ENCODE assay signal across 1 cellular context in genomic region chr6:169780571-169781091, GRCh38.
A peak's percentile ranks its signal among the peaks of the same experiment; 100 is the strongest.
TF ChIP-seq lines count a peak whose summit lies in the region.

No MANE protein-coding gene starts in this region.

TF ChIP-seq in HepG2, 621 proteins besides CTCF, POLR2A, EP300 and RAD21 (continued from another document and continues in another):
- TF ChIP-seq, protein P1, sequence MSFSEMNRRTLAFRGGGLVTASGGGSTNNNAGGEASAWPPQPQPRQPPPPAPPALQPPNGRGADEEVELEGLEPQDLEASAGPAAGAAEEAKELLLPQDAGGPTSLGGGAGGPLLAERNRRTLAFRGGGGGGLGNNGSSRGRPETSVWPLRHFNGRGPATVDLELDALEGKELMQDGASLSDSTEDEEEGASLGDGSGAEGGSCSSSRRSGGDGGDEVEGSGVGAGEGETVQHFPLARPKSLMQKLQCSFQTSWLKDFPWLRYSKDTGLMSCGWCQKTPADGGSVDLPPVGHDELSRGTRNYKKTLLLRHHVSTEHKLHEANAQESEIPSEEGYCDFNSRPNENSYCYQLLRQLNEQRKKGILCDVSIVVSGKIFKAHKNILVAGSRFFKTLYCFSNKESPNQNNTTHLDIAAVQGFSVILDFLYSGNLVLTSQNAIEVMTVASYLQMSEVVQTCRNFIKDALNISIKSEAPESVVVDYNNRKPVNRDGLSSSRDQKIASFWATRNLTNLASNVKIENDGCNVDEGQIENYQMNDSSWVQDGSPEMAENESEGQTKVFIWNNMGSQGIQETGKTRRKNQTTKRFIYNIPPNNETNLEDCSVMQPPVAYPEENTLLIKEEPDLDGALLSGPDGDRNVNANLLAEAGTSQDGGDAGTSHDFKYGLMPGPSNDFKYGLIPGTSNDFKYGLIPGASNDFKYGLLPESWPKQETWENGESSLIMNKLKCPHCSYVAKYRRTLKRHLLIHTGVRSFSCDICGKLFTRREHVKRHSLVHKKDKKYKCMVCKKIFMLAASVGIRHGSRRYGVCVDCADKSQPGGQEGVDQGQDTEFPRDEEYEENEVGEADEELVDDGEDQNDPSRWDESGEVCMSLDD (CRISPR knock-in tag; IDR thresholded peaks at IDR 0.05; ENCODE audit: borderline replicate concordance) = no peak
- TF ChIP-seq, protein P2, sequence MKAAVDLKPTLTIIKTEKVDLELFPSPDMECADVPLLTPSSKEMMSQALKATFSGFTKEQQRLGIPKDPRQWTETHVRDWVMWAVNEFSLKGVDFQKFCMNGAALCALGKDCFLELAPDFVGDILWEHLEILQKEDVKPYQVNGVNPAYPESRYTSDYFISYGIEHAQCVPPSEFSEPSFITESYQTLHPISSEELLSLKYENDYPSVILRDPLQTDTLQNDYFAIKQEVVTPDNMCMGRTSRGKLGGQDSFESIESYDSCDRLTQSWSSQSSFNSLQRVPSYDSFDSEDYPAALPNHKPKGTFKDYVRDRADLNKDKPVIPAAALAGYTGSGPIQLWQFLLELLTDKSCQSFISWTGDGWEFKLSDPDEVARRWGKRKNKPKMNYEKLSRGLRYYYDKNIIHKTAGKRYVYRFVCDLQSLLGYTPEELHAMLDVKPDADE (CRISPR knock-in tag; IDR thresholded peaks at IDR 0.05) = no peak
- TF ChIP-seq SALL2 (CRISPR knock-in tag; IDR thresholded peaks at IDR 0.05) (no peak), ZNF362 (CRISPR knock-in tag; IDR thresholded peaks at IDR 0.05; ENCODE audit: borderline replicate concordance) (peak; percentile 74; the same call in 1 of the 2 replicates), CEBPZ (IDR thresholded peaks at IDR 0.05; ENCODE audit: low read length) (no peak), ZSCAN9 (CRISPR knock-in tag; IDR thresholded peaks at IDR 0.05; ENCODE audit: borderline replicate concordance) (no peak), SUZ12 (IDR thresholded peaks at IDR 0.05; ENCODE audit: low read depth, low read length) (no peak), ZNF34 (CRISPR knock-in tag; IDR thresholded peaks at IDR 0.05; ENCODE audit: borderline replicate concordance) (no peak), CEBPG (CRISPR knock-in tag; IDR thresholded peaks at IDR 0.05) (peak; percentile 70), ZNF615 (CRISPR knock-in tag; IDR thresholded peaks at IDR 0.05; ENCODE audit: borderline replicate concordance) (no peak), RNF2 (conservative IDR thresholded peaks at IDR 0.05; ENCODE audit: low read depth) (no peak), IRF2 (CRISPR knock-in tag; IDR thresholded peaks at IDR 0.05) (no peak), AKNA (CRISPR knock-in tag; IDR thresholded peaks at IDR 0.05; ENCODE audit: borderline replicate concordance) (no peak), SPEN (CRISPR knock-in tag; IDR thresholded peaks at IDR 0.05; ENCODE audit: low read depth) (0 out of 2 replicates have a peak, but pooled peaks have one; percentile 28), ZMYM2 (CRISPR knock-in tag; IDR thresholded peaks at IDR 0.05) (0 out of 2 replicates have a peak, but pooled peaks have one; percentile 33), HNRNPK (IDR thresholded peaks at IDR 0.05; ENCODE audit: low read depth, low read length, poor library complexity, severe bottlenecking) (no peak), HDAC6 (IDR thresholded peaks at IDR 0.05; ENCODE audit: low read depth, low read length) (no peak), MAF1 (CRISPR knock-in tag; IDR thresholded peaks at IDR 0.05; ENCODE audit: borderline replicate concordance) (no peak), RFX5 (IDR thresholded peaks at IDR 0.05; ENCODE audit: low read depth, low read length) (no peak), ZNF674 (CRISPR knock-in tag; IDR thresholded peaks at IDR 0.05; ENCODE audit: low read depth) (no peak), ZNF7 (CRISPR knock-in tag; IDR thresholded peaks at IDR 0.05) (no peak), YEATS2 (CRISPR knock-in tag; IDR thresholded peaks at IDR 0.05; ENCODE audit: borderline replicate concordance) (no peak), GZF1 (CRISPR knock-in tag; IDR thresholded peaks at IDR 0.05) (no peak), STAG1 (CRISPR knock-in tag; IDR thresholded peaks at IDR 0.05) (no peak), JUNB (CRISPR knock-in tag; IDR thresholded peaks at IDR 0.05; ENCODE audit: borderline replicate concordance) (no peak), SMC3 (IDR thresholded peaks at IDR 0.05; ENCODE audit: low read length) (no peak), ZNF460 (CRISPR knock-in tag; IDR thresholded peaks at IDR 0.05; ENCODE audit: borderline replicate concordance) (no peak), ARID4A (CRISPR knock-in tag; IDR thresholded peaks at IDR 0.05; ENCODE audit: borderline replicate concordance) (peak; percentile 42; the same call in 1 of the 2 replicates), ZNF746 (CRISPR knock-in tag; IDR thresholded peaks at IDR 0.05) (no peak), TRIM24 (CRISPR knock-in tag; IDR thresholded peaks at IDR 0.05) (no peak), MIXL1 (CRISPR knock-in tag; IDR thresholded peaks at IDR 0.05) (no peak), ZFYVE20 (CRISPR knock-in tag; IDR thresholded peaks at IDR 0.05; ENCODE audit: borderline replicate concordance, low read depth) (no peak), SAP130 (CRISPR knock-in tag; IDR thresholded peaks at IDR 0.05; ENCODE audit: low read depth) (peak; percentile 15; the same call in 1 of the 2 replicates), HMG20B (CRISPR knock-in tag; conservative IDR thresholded peaks at IDR 0.05) (no peak), ZBTB7A (CRISPR knock-in tag; IDR thresholded peaks at IDR 0.05) (peak; percentile 52; the same call in 1 of the 2 replicates), ZNF740 (CRISPR knock-in tag; IDR thresholded peaks at IDR 0.05) (no peak), ZNF205 (CRISPR knock-in tag; IDR thresholded peaks at IDR 0.05) (no peak), LCORL (IDR thresholded peaks at IDR 0.05) (no peak), LCORL (CRISPR knock-in tag; IDR thresholded peaks at IDR 0.05) (0 out of 2 replicates have a peak, but pooled peaks have one; percentile 51), ADNP (CRISPR knock-in tag; IDR thresholded peaks at IDR 0.05) (no peak)
- TF ChIP-seq, protein P3, sequence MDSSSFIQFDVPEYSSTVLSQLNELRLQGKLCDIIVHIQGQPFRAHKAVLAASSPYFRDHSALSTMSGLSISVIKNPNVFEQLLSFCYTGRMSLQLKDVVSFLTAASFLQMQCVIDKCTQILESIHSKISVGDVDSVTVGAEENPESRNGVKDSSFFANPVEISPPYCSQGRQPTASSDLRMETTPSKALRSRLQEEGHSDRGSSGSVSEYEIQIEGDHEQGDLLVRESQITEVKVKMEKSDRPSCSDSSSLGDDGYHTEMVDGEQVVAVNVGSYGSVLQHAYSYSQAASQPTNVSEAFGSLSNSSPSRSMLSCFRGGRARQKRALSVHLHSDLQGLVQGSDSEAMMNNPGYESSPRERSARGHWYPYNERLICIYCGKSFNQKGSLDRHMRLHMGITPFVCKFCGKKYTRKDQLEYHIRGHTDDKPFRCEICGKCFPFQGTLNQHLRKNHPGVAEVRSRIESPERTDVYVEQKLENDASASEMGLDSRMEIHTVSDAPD (CRISPR knock-in tag; IDR thresholded peaks at IDR 0.05) = no peak
- TF ChIP-seq, protein P4, sequence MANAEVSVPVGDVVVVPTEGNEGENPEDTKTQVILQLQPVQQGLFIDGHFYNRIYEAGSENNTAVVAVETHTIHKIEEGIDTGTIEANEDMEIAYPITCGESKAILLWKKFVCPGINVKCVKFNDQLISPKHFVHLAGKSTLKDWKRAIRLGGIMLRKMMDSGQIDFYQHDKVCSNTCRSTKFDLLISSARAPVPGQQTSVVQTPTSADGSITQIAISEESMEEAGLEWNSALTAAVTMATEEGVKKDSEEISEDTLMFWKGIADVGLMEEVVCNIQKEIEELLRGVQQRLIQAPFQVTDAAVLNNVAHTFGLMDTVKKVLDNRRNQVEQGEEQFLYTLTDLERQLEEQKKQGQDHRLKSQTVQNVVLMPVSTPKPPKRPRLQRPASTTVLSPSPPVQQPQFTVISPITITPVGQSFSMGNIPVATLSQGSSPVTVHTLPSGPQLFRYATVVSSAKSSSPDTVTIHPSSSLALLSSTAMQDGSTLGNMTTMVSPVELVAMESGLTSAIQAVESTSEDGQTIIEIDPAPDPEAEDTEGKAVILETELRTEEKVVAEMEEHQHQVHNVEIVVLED (CRISPR knock-in tag; IDR thresholded peaks at IDR 0.05; ENCODE audit: borderline replicate concordance) = peak; percentile 22; the same call in 1 of the 2 replicates
